10 cellular contexts compared by ENCODE assay signal in genomic region chr2:121197369-121198091, GRCh38.
DNase-seq lines count a peak whose midpoint lies in the region; ATAC-seq, FAIRE-seq and TF ChIP-seq lines count a peak whose summit lies in the region.
"Had no signal": no experiment of that assay in that cellular context is flagged by ENCODE, and none has a peak within 500 bp of the region (broad histone marks: within the 10 kb centered on the region; RNA-seq: fewer than 3 reads in every experiment).

No MANE protein-coding gene starts in this region.

- H3K9me3 ChIP-seq in left lung = no peaks in the 10 kb centered on the region
- no peaks in the 10 kb centered on the region for H3K9me3 ChIP-seq in testis
- no peaks in the 10 kb centered on the region for H3K9me3 ChIP-seq in CD8-positive, alpha-beta memory T cell (ENCODE audit: low read length)

- in situ Hi-C loops in GM13977 (cut with MboI; ENCODE audit: low pct_unique_long_range_greater_than_20kb, low sequenced_read_pairs, unreplicated experiment) = no loop called here

- H3K27me3 Mint-ChIP-seq in CD8-positive, alpha-beta memory T cell = peaks cover 0 to 2% of the 10 kb centered on the region in 2 donors
- H3K27me3 Mint-ChIP-seq: activated naive CD8-positive, alpha-beta T cell had no signal

- H3K4me3 ChIP-seq in left lung (no peak overlapping the region), testis (no peak overlapping the region), H7 (ENCODE audit: insufficient read depth, low read depth, low read length) (no peak overlapping the region)
- no peak overlapping the region for H3K4me3 ChIP-seq in CD8-positive, alpha-beta memory T cell (ENCODE audit: low read length)

- H3K27ac ChIP-seq in caudate nucleus (ENCODE audit: low read depth, low read length) = peak overlapping the region; percentile 73
- peak overlapping the region; percentile 77 to 88 for H3K27ac ChIP-seq in left lung
- peak overlapping the region in 1 of 2 donors; percentile 80 for H3K27ac ChIP-seq in testis
- H3K27ac ChIP-seq in CD8-positive, alpha-beta memory T cell (ENCODE audit: low read depth, low read length) = no peak overlapping the region

- CTCF ChIA-PET in CD8-positive, alpha-beta memory T cell (lab: Charles Lee) = no interaction called here

- 42 to 51% methylated on average over 19 of the region's 19 CpGs for WGBS in testis, 2 donors

- no peaks in the 10 kb centered on the region for H3K36me3 ChIP-seq in left lung
- H3K36me3 ChIP-seq in testis (ENCODE audit: low read depth, missing control alignments) = no peaks in the 10 kb centered on the region
- no peaks in the 10 kb centered on the region for H3K36me3 ChIP-seq in H7 (replicated peaks; ENCODE audit: control insufficient read depth, insufficient read depth, low read length)
- no peaks in the 10 kb centered on the region for H3K36me3 ChIP-seq in CD8-positive, alpha-beta memory T cell (ENCODE audit: insufficient read depth, low read length)

- H3K9me3 Mint-ChIP-seq in CD8-positive, alpha-beta memory T cell = no peaks in the 10 kb centered on the region

- no peak overlapping the region for H3K4me3 Mint-ChIP-seq in CD8-positive, alpha-beta memory T cell
- H3K4me3 Mint-ChIP-seq: activated naive CD8-positive, alpha-beta T cell had no signal

- FAIRE-seq in HTR-8/SVneo (lab: Jason Lieb, UNC) (no peak), GM19239 (lab: Jason Lieb, UNC) (no peak)

- ATAC-seq in left lung = peak; percentile 93

- intact Hi-C loops in left lung (cut with DNase I) = no loop called here
- intact Hi-C loops in testis (cut with DNase I; ENCODE audit: low total_unique reads) = no loop called here

- POLR2A ChIA-PET in CD8-positive, alpha-beta memory T cell (lab: Charles Lee) = no interaction called here

- H3K4me1 ChIP-seq in left lung (peaks cover 15 to 22% of the 10 kb centered on the region in 2 donors), testis (peaks cover 9% of the 10 kb centered on the region)
- H3K4me1 ChIP-seq in CD8-positive, alpha-beta memory T cell (ENCODE audit: insufficient read depth, low read length) = no peaks in the 10 kb centered on the region

- no peak for TF ChIP-seq POLR2A in testis (IDR thresholded peaks at IDR 0.05)

- H3K27me3 ChIP-seq in left lung = no peaks in the 10 kb centered on the region
- no peaks in the 10 kb centered on the region for H3K27me3 ChIP-seq in testis
- no peaks in the 10 kb centered on the region for H3K27me3 ChIP-seq in H7 (ENCODE audit: control insufficient read depth, insufficient read depth, low read length)
- no peaks in the 10 kb centered on the region for H3K27me3 ChIP-seq in CD8-positive, alpha-beta memory T cell (ENCODE audit: insufficient read depth, low read length, poor library complexity, severe bottlenecking)

- no peak overlapping the region for H3K27ac Mint-ChIP-seq in CD8-positive, alpha-beta memory T cell
- H3K27ac Mint-ChIP-seq: activated naive CD8-positive, alpha-beta T cell had no signal

- DNase-seq in HTR-8/SVneo (ENCODE audit: insufficient read length, low spot score) (peak; percentile 35), caudate nucleus (lab: John Stamatoyannopoulos, UW) (peak in 53 of 61 donors; percentile 19 to 90 (median 57)), left lung (peak; percentile 91 to 93), testis (peak; percentile 67), H7 (no peak), GM19239 (ENCODE audit: insufficient read length, low spot score) (no peak), GM13977 (ENCODE audit: low spot score) (no peak)
- no peak for DNase-seq in CD8-positive, alpha-beta memory T cell
- DNase-seq: NCI-H446 treated with DMSO at 0.1 percent for 48 hours had no signal

- H3K4me1 Mint-ChIP-seq in CD8-positive, alpha-beta memory T cell = no peaks in the 10 kb centered on the region

- TF ChIP-seq CTCF in left lung (IDR thresholded peaks at IDR 0.05) (no peak), testis (IDR thresholded peaks at IDR 0.05) (no peak), GM13977 (IDR thresholded peaks at IDR 0.05; ENCODE audit: extremely low read depth, insufficient read depth, missing control alignments) (no peak)

- no peaks in the 10 kb centered on the region for H3K36me3 Mint-ChIP-seq in CD8-positive, alpha-beta memory T cell
- H3K36me3 Mint-ChIP-seq: activated naive CD8-positive, alpha-beta T cell had no signal

Comparison
In these comparisons a context has a peak if more than half of its experiments do, and no peak if none do; other contexts are left out.
1. DNase-seq: peak in HTR-8/SVneo (single experiment), caudate nucleus (53 of 61), left lung (2 of 2) and testis (single experiment); none in H7 (single experiment), GM19239 (single experiment), GM13977 (single experiment) and CD8-positive, alpha-beta memory T cell (0 of 5).